Comparison of ENCODE assay signal across 20 cellular contexts in the genomic region with DNA sequence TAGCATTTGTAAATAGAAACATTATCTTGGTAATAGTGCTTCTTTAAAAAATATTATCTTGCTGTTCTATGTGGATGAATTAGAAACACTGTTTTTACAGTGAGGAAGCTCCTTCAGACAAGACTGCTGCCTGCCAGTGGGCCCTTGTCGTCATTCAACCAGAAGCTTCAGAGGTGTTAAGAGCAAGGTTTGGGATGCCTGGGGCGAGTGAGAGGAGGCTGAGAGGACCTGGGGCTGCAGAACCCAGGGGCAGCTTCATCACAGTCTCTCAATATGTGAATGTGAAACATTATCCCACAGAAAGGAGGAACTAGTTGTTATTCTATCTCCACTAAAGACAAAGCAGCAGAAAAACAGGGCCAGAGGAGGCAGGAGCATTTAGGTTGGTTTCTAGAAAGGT. TPM values are rescaled to one million over a fixed set of nuclear protein-coding genes. Genes with fewer than 3 reads are reported as not detected.
A peak's percentile ranks its signal among the peaks of the same experiment; 100 is the strongest.
DNase-seq lines count a peak whose midpoint lies in the region; ATAC-seq and TF ChIP-seq lines count a peak whose summit lies in the region.
"Had no signal": no experiment of that assay in that cellular context is flagged by ENCODE, and none has a peak within 500 bp of the region (broad histone marks: within the 10 kb centered on the region; RNA-seq: fewer than 3 reads in every experiment).

No MANE protein-coding gene starts in this region.

- no peak overlapping the region for H2BK12ac ChIP-seq in neuronal stem cell (ENCODE audit: low read length)

- peak overlapping the region; percentile 20 for H3K18ac ChIP-seq in neuronal stem cell (ENCODE audit: low read length)

- H4K8ac ChIP-seq in neuronal stem cell (ENCODE audit: low read depth, low read length), result no peak overlapping the region

- H4K91ac ChIP-seq in neuronal stem cell (ENCODE audit: low read depth, low read length, poor library complexity), result no peak overlapping the region

- no peaks in the 10 kb centered on the region for H4K20me1 ChIP-seq in Loucy (ENCODE audit: insufficient read depth, low read length, poor library complexity, severe bottlenecking)
- H4K20me1 ChIP-seq in OCI-LY3 (ENCODE audit: insufficient read depth, low read length), result no peaks in the 10 kb centered on the region
- no peaks in the 10 kb centered on the region for H4K20me1 ChIP-seq in hepatocyte (ENCODE audit: insufficient read depth, poor library complexity, severe bottlenecking)

- no peaks in the 10 kb centered on the region for H3K79me2 ChIP-seq in Loucy (ENCODE audit: insufficient read depth, low read length)
- no peaks in the 10 kb centered on the region for H3K79me2 ChIP-seq in OCI-LY3 (ENCODE audit: low read length)
- H3K79me2 ChIP-seq in hepatocyte, result no peaks in the 10 kb centered on the region

- no peaks in the 10 kb centered on the region for H3K79me1 ChIP-seq in neuronal stem cell (ENCODE audit: low read depth, low read length)

- WGBS in neuronal stem cell (ENCODE audit: extremely low coverage in 2 of 2, insufficient read length in 2 of 2, insufficient replicate concordance in 1 of 2), 2 donors, result no CpG with 5 or more reads among the region's 2 CpGs
- WGBS in hepatocyte (ENCODE audit: low lambda C conversion rate, missing lambda C conversion rate), result 62% methylated on average over 2 of the region's 2 CpGs

- H3K4me2 ChIP-seq in Loucy (ENCODE audit: low read depth, low read length, poor library complexity, severe bottlenecking) (no peak overlapping the region), OCI-LY3 (ENCODE audit: low read length) (peak overlapping the region; percentile 29), neuronal stem cell (ENCODE audit: insufficient read depth, low read length, poor library complexity, severe bottlenecking) (no peak overlapping the region), hepatocyte (no peak overlapping the region)

- no peak overlapping the region for H2BK5ac ChIP-seq in neuronal stem cell (ENCODE audit: low read length)

- DNase-seq in left kidney (ENCODE audit: low read depth, low spot score) (peak; percentile 33), neuronal stem cell (ENCODE audit: low spot score) (no peak), hepatocyte (ENCODE audit: low spot score) (no peak)
- DNase-seq: ACHN; BE2C; C1 segment of cervical spinal cord; CD4-positive, CD25-positive, alpha-beta regulatory T cell; CD8-positive, alpha-beta memory T cell; COR-L47; DMS 273 treated with DMSO at 0.1 percent for 48 hours; GDM1; GOT3; H7; HFFc6 had no signal

- no peak overlapping the region for H3K9ac ChIP-seq in Loucy (ENCODE audit: low read depth, low read length, poor library complexity, severe bottlenecking)
- no peak overlapping the region for H3K9ac ChIP-seq in OCI-LY3 (ENCODE audit: low read length)
- no peak overlapping the region for H3K9ac ChIP-seq in neuronal stem cell (ENCODE audit: low read depth, low read length, poor library complexity)

- no peaks in the 10 kb centered on the region for H3K9me3 ChIP-seq in Loucy (ENCODE audit: insufficient read depth, low read depth, low read length)
- 0 out of 2 replicates have a peak, but pooled peaks cover 4% of the 10 kb centered on the region for H3K9me3 ChIP-seq in OCI-LY3 (ENCODE audit: insufficient read depth, low read length)
- H3K9me3 ChIP-seq in neuronal stem cell (replicated peaks in 1 of 2; ENCODE audit: control insufficient read depth in 2 of 2, insufficient read depth in 1 of 2, low read depth in 1 of 2, low read length in 2 of 2), result peaks cover 0 to 2% of the 10 kb centered on the region in 2 donors
- H3K9me3 ChIP-seq in hepatocyte (ENCODE audit: low read depth), result no peaks in the 10 kb centered on the region
- H3K9me3 ChIP-seq: BE2C had no signal

- H3K27ac ChIP-seq in OCI-LY3 (ENCODE audit: low read length) (peak overlapping the region; percentile 52), neuronal stem cell (replicated peaks; ENCODE audit: low read length) (no peak overlapping the region), hepatocyte (no peak overlapping the region)

- TF ChIP-seq CTCF in Loucy (conservative IDR thresholded peaks at IDR 0.05; ENCODE audit: low read length), result no peak
- TF ChIP-seq CTCF in OCI-LY3 (IDR thresholded peaks at IDR 0.05; ENCODE audit: low read depth, low read length), result no peak
- no peak for TF ChIP-seq CTCF in hepatocyte (IDR thresholded peaks at IDR 0.05; ENCODE audit: poor library complexity)

- ATAC-seq in HG02938 (IDR thresholded peaks at IDR 0.05; ENCODE audit: unreplicated experiment) (no peak), GM19455 (IDR thresholded peaks at IDR 0.05; ENCODE audit: unreplicated experiment) (no peak)
- ATAC-seq: HCT116 had no signal

- no peak overlapping the region for H3K23ac ChIP-seq in neuronal stem cell (ENCODE audit: low read depth, low read length, poor library complexity)

- no peak overlapping the region for H2BK120ac ChIP-seq in neuronal stem cell (ENCODE audit: low read depth, low read length)

- H2AFZ ChIP-seq in Loucy (ENCODE audit: low read length), result peak overlapping the region; percentile 17; the same call in 1 of the 2 replicates
- no peak overlapping the region for H2AFZ ChIP-seq in OCI-LY3 (ENCODE audit: low read depth, low read length)
- H2AFZ ChIP-seq in neuronal stem cell (ENCODE audit: low read length), result no peak overlapping the region
- no peak overlapping the region for H2AFZ ChIP-seq in hepatocyte

- H3K4me3 ChIP-seq in Loucy (ENCODE audit: low read length, poor library complexity, severe bottlenecking), result no peak overlapping the region
- no peak overlapping the region for H3K4me3 ChIP-seq in OCI-LY3 (ENCODE audit: low read length)
- H3K4me3 ChIP-seq in neuronal stem cell (ENCODE audit: low read length in 2 of 2), result no peak overlapping the region
- H3K4me3 ChIP-seq in hepatocyte, result no peak overlapping the region

- H3K9me2 ChIP-seq in Loucy (replicated peaks; ENCODE audit: low read depth, low read length) (no peaks in the 10 kb centered on the region), hepatocyte (replicated peaks; ENCODE audit: insufficient read depth) (no peaks in the 10 kb centered on the region)

- no peak overlapping the region for H2AK5ac ChIP-seq in neuronal stem cell (ENCODE audit: low read depth, low read length)

- H3F3A ChIP-seq in Loucy (ENCODE audit: low read depth), result no peaks in the 10 kb centered on the region

- H3K4me1 ChIP-seq in Loucy (ENCODE audit: insufficient read depth, low read length, poor library complexity, severe bottlenecking) (no peaks in the 10 kb centered on the region), OCI-LY3 (ENCODE audit: low read length) (peaks cover 18% of the 10 kb centered on the region), neuronal stem cell (ENCODE audit: control insufficient read depth in 2 of 2, insufficient read depth in 1 of 2, low read depth in 1 of 2, low read length in 2 of 2) (no peaks in the 10 kb centered on the region), hepatocyte (ENCODE audit: insufficient read depth) (no peaks in the 10 kb centered on the region)
- H3K4me1 ChIP-seq: BE2C had no signal

- no peak overlapping the region for H3K14ac ChIP-seq in neuronal stem cell (ENCODE audit: low read length)

- no peaks in the 10 kb centered on the region for H3K27me3 ChIP-seq in Loucy (ENCODE audit: insufficient read depth, low read length, poor library complexity, severe bottlenecking)
- no peaks in the 10 kb centered on the region for H3K27me3 ChIP-seq in OCI-LY3 (ENCODE audit: low read depth, low read length)
- H3K27me3 ChIP-seq in neuronal stem cell (ENCODE audit: control insufficient read depth in 3 of 3, insufficient read depth in 3 of 3, low read depth in 1 of 3, low read length in 3 of 3), result peaks cover 0 to 4% (median 0%) of the 10 kb centered on the region in 3 experiments
- H3K27me3 ChIP-seq in hepatocyte, result peaks cover 12% of the 10 kb centered on the region
- H3K27me3 ChIP-seq: BE2C had no signal

- H3K36me3 ChIP-seq in Loucy (ENCODE audit: insufficient read depth, low read length) (no peaks in the 10 kb centered on the region), OCI-LY3 (replicated peaks; ENCODE audit: low read depth, low read length) (no peaks in the 10 kb centered on the region), neuronal stem cell (replicated peaks in 1 of 2; ENCODE audit: control insufficient read depth in 2 of 2, insufficient read depth in 2 of 2, low read length in 2 of 2) (no peaks in the 10 kb centered on the region), hepatocyte (replicated peaks; ENCODE audit: insufficient read depth, low read depth) (no peaks in the 10 kb centered on the region)
- H3K36me3 ChIP-seq: BE2C had no signal

- H3K4ac ChIP-seq in neuronal stem cell (ENCODE audit: low read length), result no peak overlapping the region

- H2BK15ac ChIP-seq in neuronal stem cell (ENCODE audit: low read length), result no peak overlapping the region

RNA-seq across cellular contexts. Expression of gene PLPP4, which starts 8.1 kb away (rescaled TPM):
- 4.0 TPM for polyA plus RNA-seq in neuronal stem cell (2013, experiment 1 of 2)
- polyA plus RNA-seq in neuronal stem cell (2013, experiment 2 of 2), result 3.6 TPM
- 1.5 and 3.4 TPM in 2 replicates for total RNA-seq in hepatocyte
- 10.0 and 10.8 TPM in 2 replicates for polyA plus RNA-seq in hepatocyte
- total RNA-seq: CD4-positive, CD25-positive, alpha-beta regulatory T cell; CD8-positive, alpha-beta memory T cell; HT-29 had no signal
- polyA plus RNA-seq: CD4-positive, CD25-positive, alpha-beta regulatory T cell; CD8-positive, alpha-beta memory T cell had no signal
